In the genomic region with DNA sequence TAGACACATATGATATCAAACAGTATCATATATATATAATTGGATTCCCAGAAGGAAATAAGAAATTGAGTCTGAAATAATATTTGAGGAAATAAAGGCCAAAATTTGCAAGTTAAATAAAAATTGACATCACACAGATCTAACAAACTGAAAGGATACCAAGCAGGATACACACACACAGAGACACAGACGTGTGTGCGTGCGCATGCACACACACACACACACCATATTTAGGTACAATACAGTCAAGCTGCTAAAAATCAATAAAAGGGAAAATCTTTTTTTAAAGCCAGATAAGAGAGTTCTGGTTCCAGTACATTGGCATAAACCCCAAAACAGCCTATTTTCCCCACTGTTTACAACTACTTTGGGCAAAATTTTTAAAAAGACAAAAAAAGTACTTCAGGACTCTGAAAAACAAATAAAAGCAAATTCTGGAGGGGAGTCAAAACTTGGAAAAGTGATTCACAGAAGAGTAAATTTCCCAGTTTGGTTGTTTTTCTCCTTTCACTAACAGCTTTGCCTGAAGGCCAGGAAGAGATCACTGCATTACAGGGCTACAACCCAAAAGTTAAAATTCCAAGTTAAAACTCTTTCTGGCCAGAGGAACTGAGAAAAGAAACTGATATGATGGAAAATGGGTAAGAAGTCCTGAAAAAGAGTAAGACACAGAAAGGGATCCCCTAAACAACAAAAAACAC, we compare ENCODE assay signal across 13 cellular contexts. TPM values are rescaled to one million over a fixed set of nuclear protein-coding genes. Genes with fewer than 3 reads are reported as not detected.
DNase-seq lines count a peak whose midpoint lies in the region; ATAC-seq and TF ChIP-seq lines count a peak whose summit lies in the region.
"Had no signal": no experiment of that assay in that cellular context is flagged by ENCODE, and none has a peak within 500 bp of the region (broad histone marks: within the 10 kb centered on the region; RNA-seq: fewer than 3 reads in every experiment).

No MANE protein-coding gene starts in this region.

- no peak overlapping the region; a peak in 1 of 4 replicates for H4K8ac ChIP-seq in IMR-90 (ENCODE audit: low read depth in 2 of 2, low read length in 2 of 2)

- H3K4me1 ChIP-seq in IMR-90 (ENCODE audit: control insufficient read depth, insufficient read depth, low read length), result peaks cover 12% of the 10 kb centered on the region; the same call in 1 of the 2 replicates

- H2AK5ac ChIP-seq in IMR-90 (ENCODE audit: low read depth, low read length), result no peak overlapping the region

- H2BK5ac ChIP-seq in IMR-90 (ENCODE audit: low read depth, low read length, poor library complexity, severe bottlenecking), result no peak overlapping the region

- H4K5ac ChIP-seq in IMR-90 (ENCODE audit: low read depth, low read length), result no peak overlapping the region

- no peak overlapping the region for H2AFZ ChIP-seq in IMR-90 (replicated peaks; ENCODE audit: low read length, poor library complexity)

- POLR2A ChIA-PET in IMR-90 (lab: Charles Lee; ENCODE audit: unreplicated experiment), result no interaction called here

- no peak overlapping the region for H4K91ac ChIP-seq in IMR-90 (ENCODE audit: insufficient read depth, low read depth, low read length)

- H2BK120ac ChIP-seq in IMR-90 (ENCODE audit: low read depth, low read length), result no peak overlapping the region

- H3K4me2 ChIP-seq in IMR-90 (ENCODE audit: low read depth, low read length), result peak overlapping the region; percentile 40; the same call in 1 of the 2 replicates

- H3K4ac ChIP-seq in IMR-90 (ENCODE audit: low read depth, low read length), result no peak overlapping the region

- TF ChIP-seq RAD21 in IMR-90 (IDR thresholded peaks at IDR 0.05; ENCODE audit: low read length), result no peak

- H3K36me3 Mint-ChIP-seq in osteocyte (ENCODE audit: unreplicated experiment), result peaks cover 2% of the 10 kb centered on the region

- no peak overlapping the region for H3K4me3 Mint-ChIP-seq in osteocyte (ENCODE audit: unreplicated experiment)
- H3K4me3 Mint-ChIP-seq: activated CD4-positive, alpha-beta T cell treated with anti-CD3 and anti-CD28 coated beads, Interleukin-2, amount 10 ng/mL, durations not matched to agents 7 days and 5 days had no signal

- no peaks in the 10 kb centered on the region for H3K36me3 ChIP-seq in IMR-90 (ENCODE audit: control insufficient read depth, insufficient read depth, low read length)
- H3K36me3 ChIP-seq: HAP-1 had no signal

- peak overlapping the region; percentile 64; the same call in 1 of the 2 replicates for H3K14ac ChIP-seq in IMR-90 (replicated peaks; ENCODE audit: low read depth, low read length)

- no peak overlapping the region for H3K56ac ChIP-seq in IMR-90 (ENCODE audit: extremely low read depth, insufficient read depth, low read length)

- intact Hi-C loops in IMR-90 (cut with micrococcal nuclease), result no loop called here

- dilution Hi-C loops in IMR-90 (cut with HindIII; ENCODE audit: low sequenced_read_pairs, unreplicated experiment), result no loop called here

- peak overlapping the region; percentile 43 for H3K27ac Mint-ChIP-seq in osteocyte (ENCODE audit: unreplicated experiment)
- H3K27ac Mint-ChIP-seq: activated CD4-positive, alpha-beta T cell treated with anti-CD3 and anti-CD28 coated beads, Interleukin-2, amount 10 ng/mL, durations not matched to agents 7 days and 5 days had no signal

- WGBS in IMR-90 (ENCODE audit: extremely low coverage in 2 of 2, insufficient read length in 1 of 2), 2 experiments, result no CpG with 5 or more reads among the region's 3 CpGs

- H3K4me3 ChIP-seq in IMR-90 (ENCODE audit: insufficient read depth, low read depth, low read length), result no peak overlapping the region
- H3K4me3 ChIP-seq: HAP-1 had no signal

- H2BK20ac ChIP-seq in IMR-90 (ENCODE audit: low read depth, low read length), result no peak overlapping the region

- TF ChIP-seq POLR2A in IMR-90 (IDR thresholded peaks at IDR 0.05; ENCODE audit: low read depth, low read length), result no peak

- peaks cover 13% of the 10 kb centered on the region for H3K9me3 Mint-ChIP-seq in osteocyte (ENCODE audit: unreplicated experiment)

- peaks cover 18% of the 10 kb centered on the region; the same call in 1 of the 2 replicates for H4K20me1 ChIP-seq in IMR-90 (ENCODE audit: insufficient read depth, low read length)

- DNase-seq in GM03348 (ENCODE audit: low spot score), result peak; percentile 13
- no peak for DNase-seq in IMR-90
- DNase-seq in dermis blood vessel endothelial cell, result peak; percentile 49
- no peak for DNase-seq in osteocyte (ENCODE audit: extremely low spot score, unreplicated experiment)
- DNase-seq in GM20000 (ENCODE audit: low spot score), result no peak
- no peak for DNase-seq in SIG-M5 (lab: John Stamatoyannopoulos, UW)
- DNase-seq: activated CD4-positive, alpha-beta T cell treated with anti-CD3 and anti-CD28 coated beads, Interleukin-2, amount 10 ng/mL, durations not matched to agents 7 days and 5 days; COR-L47; NCI-H2029; NK-92 treated with Interleukin-12 subunit alpha and Interleukin-12 subunit beta, amount 100 ng/mL, for 24 hours; occipital lobe had no signal

- H3K79me1 ChIP-seq in IMR-90 (ENCODE audit: low read depth in 1 of 2, low read length in 2 of 2), result peaks cover 21 to 64% of the 10 kb centered on the region in 2 experiments

- no peak overlapping the region for H3K9ac ChIP-seq in IMR-90 (ENCODE audit: low read depth, low read length)

- in situ Hi-C loops in IMR-90 (cut with MboI; ENCODE audit: low sequenced_read_pairs), result no loop called here

- H3K9me3 ChIP-seq in IMR-90 (ENCODE audit: control insufficient read depth, insufficient read depth, low read length), result no peaks in the 10 kb centered on the region
- H3K9me3 ChIP-seq: HAP-1 had no signal

- peaks cover 71% of the 10 kb centered on the region for H3K4me1 Mint-ChIP-seq in osteocyte (ENCODE audit: unreplicated experiment)

- peak overlapping the region; percentile 44; the same call in 1 of the 2 replicates for H3K27ac ChIP-seq in IMR-90 (ENCODE audit: insufficient read depth, low read length)

- TF ChIP-seq CTCF in IMR-90 (conservative IDR thresholded peaks at IDR 0.05; ENCODE audit: low read depth, low read length) (no peak), osteocyte (IDR thresholded peaks at IDR 0.05) (no peak), GM20000 (IDR thresholded peaks at IDR 0.05; ENCODE audit: extremely low read depth, missing control alignments) (no peak)

- ATAC-seq in IMR-90 (ENCODE audit: low read depth) (peak; percentile 24; the same call in 1 of the 2 replicates), GM21825 (IDR thresholded peaks at IDR 0.05; ENCODE audit: unreplicated experiment) (no peak)

- no peak overlapping the region for H2AK9ac ChIP-seq in IMR-90 (replicated peaks; ENCODE audit: low read depth, low read length, poor library complexity)

- CTCF ChIA-PET in IMR-90 (lab: Yijun Ruan, JAX), result no interaction called here

- BruUV-seq in IMR-90 (replicated peaks; lab: Mats Ljungman, UMichigan), result no TSS peak

- H3K27me3 Mint-ChIP-seq in osteocyte (ENCODE audit: unreplicated experiment), result no peaks in the 10 kb centered on the region
- H3K27me3 Mint-ChIP-seq: activated CD4-positive, alpha-beta T cell treated with anti-CD3 and anti-CD28 coated beads, Interleukin-2, amount 10 ng/mL, durations not matched to agents 7 days and 5 days had no signal

- no peaks in the 10 kb centered on the region for H3K27me3 ChIP-seq in IMR-90 (ENCODE audit: control insufficient read depth, insufficient read depth, low read length)

- H3K23ac ChIP-seq in IMR-90 (ENCODE audit: low read depth, low read length), result no peak overlapping the region

- no peak overlapping the region for H3K18ac ChIP-seq in IMR-90 (ENCODE audit: low read depth, low read length)

- H2BK15ac ChIP-seq in IMR-90 (ENCODE audit: low read depth, low read length), result no peak overlapping the region; the same call in 2 of the 3 replicates

- peaks cover 4% of the 10 kb centered on the region for H3K9me1 ChIP-seq in IMR-90 (ENCODE audit: insufficient read depth, low read length)

TF ChIP-seq in IMR-90, 13 proteins besides CTCF, POLR2A, EP300 and RAD21 (continues in another document):
- TF ChIP-seq FOS (IDR thresholded peaks at IDR 0.05; ENCODE audit: low read depth, low read length) (no peak), RFX5 (IDR thresholded peaks at IDR 0.05; ENCODE audit: low read depth, low read length) (no peak), RCOR1 (IDR thresholded peaks at IDR 0.05; ENCODE audit: insufficient replicate concordance, low read length) (no peak), MAZ (IDR thresholded peaks at IDR 0.05; ENCODE audit: borderline replicate concordance, low read depth, low read length) (no peak), BHLHE40 (IDR thresholded peaks at IDR 0.05; ENCODE audit: low read depth, low read length) (no peak), CHD1 (IDR thresholded peaks at IDR 0.05; ENCODE audit: low read depth, low read length) (no peak), MXI1 (IDR thresholded peaks at IDR 0.05; ENCODE audit: borderline replicate concordance, low read depth, low read length) (no peak), SMC3 (IDR thresholded peaks at IDR 0.05; ENCODE audit: low read depth, low read length) (no peak), CEBPB (IDR thresholded peaks at IDR 0.05; ENCODE audit: low read depth, low read length) (no peak), NFE2L2 (IDR thresholded peaks at IDR 0.05; ENCODE audit: low read depth, low read length) (no peak)
- TF ChIP-seq, protein P1, sequence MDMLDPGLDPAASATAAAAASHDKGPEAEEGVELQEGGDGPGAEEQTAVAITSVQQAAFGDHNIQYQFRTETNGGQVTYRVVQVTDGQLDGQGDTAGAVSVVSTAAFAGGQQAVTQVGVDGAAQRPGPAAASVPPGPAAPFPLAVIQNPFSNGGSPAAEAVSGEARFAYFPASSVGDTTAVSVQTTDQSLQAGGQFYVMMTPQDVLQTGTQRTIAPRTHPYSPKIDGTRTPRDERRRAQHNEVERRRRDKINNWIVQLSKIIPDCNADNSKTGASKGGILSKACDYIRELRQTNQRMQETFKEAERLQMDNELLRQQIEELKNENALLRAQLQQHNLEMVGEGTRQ (IDR thresholded peaks at IDR 0.05; ENCODE audit: low read depth, low read length), result no peak
- TF ChIP-seq, protein P2, sequence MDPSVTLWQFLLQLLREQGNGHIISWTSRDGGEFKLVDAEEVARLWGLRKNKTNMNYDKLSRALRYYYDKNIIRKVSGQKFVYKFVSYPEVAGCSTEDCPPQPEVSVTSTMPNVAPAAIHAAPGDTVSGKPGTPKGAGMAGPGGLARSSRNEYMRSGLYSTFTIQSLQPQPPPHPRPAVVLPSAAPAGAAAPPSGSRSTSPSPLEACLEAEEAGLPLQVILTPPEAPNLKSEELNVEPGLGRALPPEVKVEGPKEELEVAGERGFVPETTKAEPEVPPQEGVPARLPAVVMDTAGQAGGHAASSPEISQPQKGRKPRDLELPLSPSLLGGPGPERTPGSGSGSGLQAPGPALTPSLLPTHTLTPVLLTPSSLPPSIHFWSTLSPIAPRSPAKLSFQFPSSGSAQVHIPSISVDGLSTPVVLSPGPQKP (IDR thresholded peaks at IDR 0.05; ENCODE audit: borderline replicate concordance, low read depth, low read length), result no peak

RNA-seq across cellular contexts. Expression of a gene that starts 16.2 kb away (rescaled TPM):
- total RNA-seq in IMR-90 (2012; rRNA removed), result 43.2 and 53.9 TPM in 2 replicates
- 17.9 and 20.1 TPM in 2 replicates for polyA plus RNA-seq in IMR-90 (2012; rRNA removed)
- polyA plus RNA-seq in IMR-90 (2012; cell fraction: cytosol; rRNA removed), result 4.6 and 7.8 TPM in 2 replicates
- polyA plus RNA-seq in IMR-90 (2012; cell fraction: nucleus; rRNA removed; ENCODE audit: low replicate concordance), result 5.3 and 37.3 TPM in 2 replicates
- total RNA-seq in dermis blood vessel endothelial cell, result 169 and 214 TPM in 2 replicates
- total RNA-seq in osteocyte, result 84.7 and 90.8 TPM in 2 replicates

Comparison
In these comparisons a context has a peak if more than half of its experiments do, and no peak if none do; other contexts are left out.
1. DNase-seq: peak in GM03348 (single experiment) and dermis blood vessel endothelial cell (single experiment); none in IMR-90 (single experiment), osteocyte (single experiment), GM20000 (single experiment) and SIG-M5 (single experiment).